Comparison of ENCODE assay signal across 11 cellular contexts in genomic region chr2:162926501-162926900, GRCh38.
DNase-seq lines count a peak whose midpoint lies in the region; ATAC-seq and TF ChIP-seq lines count a peak whose summit lies in the region.
"Had no signal": no experiment of that assay in that cellular context is flagged by ENCODE, and none has a peak within 500 bp of the region (broad histone marks: within the 10 kb centered on the region; RNA-seq: fewer than 3 reads in every experiment).

No MANE protein-coding gene starts in this region.

- no peak for TF ChIP-seq CTCF in upper lobe of right lung (IDR thresholded peaks at IDR 0.05)

- no peaks in the 10 kb centered on the region for H3K9me3 Mint-ChIP-seq in activated CD4-positive, alpha-beta T cell treated with anti-CD3 and anti-CD28 coated beads, Interleukin-2, amount 10 ng/mL, durations not matched to agents 24 days and 14 days

- ATAC-seq in HG02798 (IDR thresholded peaks at IDR 0.05; ENCODE audit: poor library complexity, unreplicated experiment) (peak; percentile 38), upper lobe of right lung (peak; percentile 35)
- no peak for ATAC-seq in activated CD4-positive, CD25-positive, alpha-beta regulatory T cell treated with anti-CD3 and anti-CD28 coated beads, Interleukin-2, amount 50 U/mL, for 24 hours

- no peaks in the 10 kb centered on the region for H3K4me1 ChIP-seq in upper lobe of right lung
- H3K4me1 ChIP-seq: stomach had no signal

- H3K27ac ChIP-seq in upper lobe of right lung: no peak overlapping the region
- H3K27ac ChIP-seq: stomach had no signal

- no peaks in the 10 kb centered on the region for H3K27me3 Mint-ChIP-seq in activated CD4-positive, alpha-beta T cell treated with anti-CD3 and anti-CD28 coated beads, Interleukin-2, amount 10 ng/mL, durations not matched to agents 24 days and 14 days

- no peaks in the 10 kb centered on the region for H3K36me3 Mint-ChIP-seq in activated CD4-positive, alpha-beta T cell treated with anti-CD3 and anti-CD28 coated beads, Interleukin-2, amount 10 ng/mL, durations not matched to agents 24 days and 14 days (ENCODE audit: low read depth)

- H3K27me3 ChIP-seq in upper lobe of right lung: no peaks in the 10 kb centered on the region
- H3K27me3 ChIP-seq: stomach had no signal

- H3K4me3 Mint-ChIP-seq in activated CD4-positive, alpha-beta T cell treated with anti-CD3 and anti-CD28 coated beads, Interleukin-2, amount 10 ng/mL, durations not matched to agents 24 days and 14 days: no peak overlapping the region

- DNase-seq in SW480 (ENCODE audit: low spot score) (peak; percentile 49), inferior parietal cortex (ENCODE audit: extremely low spot score) (peak; percentile 2), upper lobe of right lung (no peak)
- no peak for DNase-seq in activated CD4-positive, alpha-beta T cell treated with anti-CD3 and anti-CD28 coated beads, Interleukin-2, amount 10 ng/mL, durations not matched to agents 24 days and 14 days
- DNase-seq in activated naive CD4-positive, alpha-beta T cell (lab: John Stamatoyannopoulos, UW): no peak
- DNase-seq: cerebellar nuclear complex; DMS53; stimulated activated CD4-positive, alpha-beta T cell treated with anti-CD3 and anti-CD28 coated beads, Interleukin-2, amount 100 ng/mL, for 24 hours; stomach had no signal

- no peak overlapping the region for H3K27ac Mint-ChIP-seq in activated CD4-positive, alpha-beta T cell treated with anti-CD3 and anti-CD28 coated beads, Interleukin-2, amount 10 ng/mL, durations not matched to agents 24 days and 14 days

- no peaks in the 10 kb centered on the region for H3K4me1 Mint-ChIP-seq in activated CD4-positive, alpha-beta T cell treated with anti-CD3 and anti-CD28 coated beads, Interleukin-2, amount 10 ng/mL, durations not matched to agents 24 days and 14 days

- no peaks in the 10 kb centered on the region for H3K9me3 ChIP-seq in upper lobe of right lung
- H3K9me3 ChIP-seq: stomach had no signal

- no peaks in the 10 kb centered on the region for H3K36me3 ChIP-seq in upper lobe of right lung
- H3K36me3 ChIP-seq: stomach had no signal

- intact Hi-C loops in upper lobe of right lung (cut with DNase I): no loop called here
- intact Hi-C loops in activated CD4-positive, alpha-beta T cell treated with anti-CD3 and anti-CD28 coated beads, Interleukin-2, amount 10 ng/mL, durations not matched to agents 24 days and 14 days (cut with micrococcal nuclease): no loop called here

- H3K4me3 ChIP-seq in upper lobe of right lung: no peak overlapping the region
- H3K4me3 ChIP-seq: stomach had no signal

Comparison
In these comparisons a context has a peak if more than half of its experiments do, and no peak if none do; other contexts are left out.
1. ATAC-seq: peak in HG02798 (single experiment) and upper lobe of right lung (single experiment); none in activated CD4-positive, CD25-positive, alpha-beta regulatory T cell treated with anti-CD3 and anti-CD28 coated beads, Interleukin-2, amount 50 U/mL, for 24 hours (0 of 2).
2. DNase-seq: peak in SW480 (single experiment) and inferior parietal cortex (single experiment); none in upper lobe of right lung (single experiment), activated CD4-positive, alpha-beta T cell treated with anti-CD3 and anti-CD28 coated beads, Interleukin-2, amount 10 ng/mL, durations not matched to agents 24 days and 14 days (single experiment) and activated naive CD4-positive, alpha-beta T cell (0 of 4).